9 cellular contexts compared by ENCODE assay signal in genomic region chr2:100417745-100418090, GRCh38. TPM values are rescaled to one million over a fixed set of nuclear protein-coding genes. Genes with fewer than 3 reads are reported as not detected.
DNase-seq lines count a peak whose midpoint lies in the region; ATAC-seq, FAIRE-seq and TF ChIP-seq lines count a peak whose summit lies in the region.
"Had no signal": no experiment of that assay in that cellular context is flagged by ENCODE, and none has a peak within 500 bp of the region (broad histone marks: within the 10 kb centered on the region; RNA-seq: fewer than 3 reads in every experiment).

No MANE protein-coding gene starts in this region.

- H3K9me3 Mint-ChIP-seq in central memory CD8-positive, alpha-beta T cell, result no peaks in the 10 kb centered on the region

- TF ChIP-seq RAD21 in A549 (conservative IDR thresholded peaks at IDR 0.05 in 1 of 2, IDR thresholded peaks at IDR 0.05 in 1 of 2), result no peak

- FAIRE-seq in A549 (lab: Jason Lieb, UNC) (no peak), H54 (lab: Jason Lieb, UNC) (no peak)
- FAIRE-seq: GM18507 had no signal

- H3K36me3 ChIP-seq in HUES64 (ENCODE audit: insufficient read depth, low read length), result peaks cover 9% of the 10 kb centered on the region; the same call in 1 of the 2 replicates
- no peaks in the 10 kb centered on the region for H3K36me3 ChIP-seq in mucosa of rectum (ENCODE audit: control insufficient read depth in 2 of 2, insufficient read depth in 2 of 2, low read length in 2 of 2)

- H3K27me3 ChIP-seq in HUES64 (ENCODE audit: insufficient read depth, low read length) (no peaks in the 10 kb centered on the region), mucosa of rectum (ENCODE audit: control insufficient read depth in 2 of 2, insufficient read depth in 2 of 2, low read length in 2 of 2) (peaks cover 6 to 9% of the 10 kb centered on the region in 2 donors)

- H3K4me3 ChIP-seq in A549 (peak overlapping the region; percentile 79), HUES64 (ENCODE audit: low read length) (peak overlapping the region; percentile 97), mucosa of rectum (ENCODE audit: low read length in 2 of 2) (peak overlapping the region; percentile 51 to 55)

- H3K27me3 Mint-ChIP-seq in central memory CD8-positive, alpha-beta T cell, result no peaks in the 10 kb centered on the region

- CTCF ChIA-PET in A549 (lab: Yijun Ruan, JAX), result interaction anchor here (0.6 to 1.5 kb wide), 4 partner anchors 10 to 215 kb away, joined by 3 to 4 read pairs (median 3); partner anchors contain the start of gene PDCL3

- H3K4me1 Mint-ChIP-seq in central memory CD8-positive, alpha-beta T cell, result peaks cover 20% of the 10 kb centered on the region

- DNase-seq in A549 (ENCODE audit: low read depth in 1 of 2, low spot score in 1 of 2) (no peak), activated gamma-delta T cell treated with Interleukin-2 at 50 U/mL for 16 hours (no peak), NCI-H1092 treated with DMSO at 0.1 percent for 48 hours (lab: John Stamatoyannopoulos, UW) (no peak), H54 (ENCODE audit: insufficient read length, low spot score) (no peak)
- no peak for DNase-seq in central memory CD8-positive, alpha-beta T cell (ENCODE audit: low spot score in 2 of 2)

- no peak for TF ChIP-seq CTCF in A549 (IDR thresholded peaks at IDR 0.05)

- H3K27ac Mint-ChIP-seq in central memory CD8-positive, alpha-beta T cell (ENCODE audit: low read depth), result peak overlapping the region; percentile 52

- TF ChIP-seq EP300 in A549 (IDR thresholded peaks at IDR 0.05), result no peak

- peak overlapping the region; percentile 96 for H3K4me2 ChIP-seq in A549

- H3K27ac ChIP-seq in A549, result peak overlapping the region; percentile 86 to 97
- peak overlapping the region; percentile 76 for H3K27ac ChIP-seq in HUES64 (ENCODE audit: low read depth, low read length)
- H3K27ac ChIP-seq in mucosa of rectum (ENCODE audit: low read depth in 2 of 2, low read length in 2 of 2), result no peak overlapping the region

- 13% methylated on average over 9 of the region's 12 CpGs for WGBS in A549 (ENCODE audit: missing lambda C conversion rate)
- WGBS in HUES64, result 9% methylated on average over 11 of the region's 12 CpGs

- TF ChIP-seq POLR2A in A549 (IDR thresholded peaks at IDR 0.05; ENCODE audit: low read length), result no peak
- no peak for TF ChIP-seq POLR2A in GM18505 (IDR thresholded peaks at IDR 0.05; ENCODE audit: borderline replicate concordance, extremely low read depth, insufficient read depth, insufficient read length)
- TF ChIP-seq POLR2A in H54 (IDR thresholded peaks at IDR 0.05; ENCODE audit: low read depth, low read length), result no peak

- ATAC-seq in A549 (no peak), GM18505 (IDR thresholded peaks at IDR 0.05; ENCODE audit: unreplicated experiment) (no peak)
- no peak for ATAC-seq in central memory CD8-positive, alpha-beta T cell (replicated peaks; ENCODE audit: extremely low read depth, poor library complexity, severe bottlenecking)

- POLR2A ChIA-PET in A549 (lab: Yijun Ruan, JAX), result interaction anchor here (1.1 to 1.7 kb wide), 3 partner anchors 126 to 155 kb away, joined by 3 to 12 read pairs (median 12); partner anchors contain the start of gene PDCL3

- H3K4me1 ChIP-seq in A549 (peaks cover 8% of the 10 kb centered on the region; the same call in 1 of the 3 replicates), HUES64 (ENCODE audit: insufficient read depth, low read length) (peaks cover 38% of the 10 kb centered on the region), mucosa of rectum (ENCODE audit: control insufficient read depth in 2 of 2, insufficient read depth in 2 of 2, low read length in 2 of 2) (peaks cover 3 to 7% of the 10 kb centered on the region in 2 donors)

- peaks cover 5% of the 10 kb centered on the region for H3K36me3 Mint-ChIP-seq in central memory CD8-positive, alpha-beta T cell (ENCODE audit: insufficient read depth)

- H3K9me3 ChIP-seq in A549, result no peaks in the 10 kb centered on the region
- no peaks in the 10 kb centered on the region for H3K9me3 ChIP-seq in HUES64 (ENCODE audit: insufficient read depth, low read depth, low read length)
- H3K9me3 ChIP-seq in mucosa of rectum (ENCODE audit: control insufficient read depth in 2 of 2, low read length in 2 of 2), result no peaks in the 10 kb centered on the region

- H3K9ac ChIP-seq in HUES64 (ENCODE audit: low read depth, low read length), result peak overlapping the region; percentile 90
- peak overlapping the region in 1 of 2 donors; percentile 42 for H3K9ac ChIP-seq in mucosa of rectum (ENCODE audit: low read depth in 1 of 2, low read length in 2 of 2)

- H3K4me3 Mint-ChIP-seq in central memory CD8-positive, alpha-beta T cell, result peak overlapping the region; percentile 82

TF ChIP-seq in A549, 52 proteins besides CTCF, POLR2A, EP300 and RAD21:
- TF ChIP-seq BCL3 (IDR thresholded peaks at IDR 0.05) (0 out of 3 replicates have a peak, but pooled peaks have one; percentile 9), SREBF2 (IDR thresholded peaks at IDR 0.05) (no peak), MYC (IDR thresholded peaks at IDR 0.05; ENCODE audit: borderline replicate concordance, low read length) (no peak), GATA3 (IDR thresholded peaks at IDR 0.05; ENCODE audit: borderline replicate concordance) (no peak), USF2 (IDR thresholded peaks at IDR 0.05) (no peak), CBX8 (IDR thresholded peaks at IDR 0.05) (no peak)

RNA-seq across cellular contexts. Expression of gene CHST10, which starts 0.2 kb away (rescaled TPM):
- polyA plus RNA-seq in A549 (2011; rRNA removed), result 24.0 and 29.5 TPM in 2 replicates
- 13.4 and 17.8 TPM in 2 replicates for polyA plus RNA-seq in A549 (2012; cell fraction: cytosol; rRNA removed)
- 17.7 and 22.6 TPM in 2 replicates for polyA plus RNA-seq in A549 (2012; cell fraction: nucleus; rRNA removed)
- polyA plus RNA-seq in A549 (2017; fragmentation: RNase III; extraction: RNeasy Plus Mini Kit Qiagen cat#74134 plus additional on column Dnase treatment), result 15.1 to 17.1 TPM (median 16.6 TPM) in 3 replicates
- polyA minus RNA-seq in A549 (2011; rRNA and poly(A)+ RNA removed), result 28.1 and 35.4 TPM in 2 replicates
- 26.4 TPM for polyA plus RNA-seq in HUES64 (2013, experiment 1 of 2)
- 21.0 TPM for polyA plus RNA-seq in HUES64 (2013, experiment 2 of 2)

RNA-seq across cellular contexts. Expression of gene NMS, which starts 52.6 kb away (rescaled TPM):
- polyA plus RNA-seq in A549 (2011; rRNA removed) (not detected in 2 replicates), A549 (2017; fragmentation: RNase III; extraction: RNeasy Plus Mini Kit Qiagen cat#74134 plus additional on column Dnase treatment) (not detected in 3 replicates)
- not detected in 2 replicates for polyA plus RNA-seq in A549 (2012; cell fraction: cytosol; rRNA removed)
- not detected in 2 replicates for polyA plus RNA-seq in A549 (2012; cell fraction: nucleus; rRNA removed)
- polyA minus RNA-seq in A549 (2011; rRNA and poly(A)+ RNA removed), result not detected in 2 replicates
- polyA plus RNA-seq in HUES64 (2013, experiment 1 of 2), result not detected
- not detected for polyA plus RNA-seq in HUES64 (2013, experiment 2 of 2)

Comparison
In these comparisons a context has a peak if more than half of its experiments do, and no peak if none do; other contexts are left out.
1. H3K27ac ChIP-seq: peak in A549 (2 of 2) and HUES64 (single experiment); none in mucosa of rectum (0 of 2).
2. Peak in every context shown above with its lines, with median percentiles within 50 percentile points of each other: H3K4me3 ChIP-seq.